ENCODE assay signal across 1 cellular context in genomic region chr1:39154553-39155361, GRCh38.
TF ChIP-seq lines count a peak whose summit lies in the region.

No MANE protein-coding gene starts in this region.

TF ChIP-seq in K562, 482 proteins besides CTCF, POLR2A, EP300 and RAD21 (continued from another document):
- TF ChIP-seq RREB1 (CRISPR knock-in tag; IDR thresholded peaks at IDR 0.05) (no peak), SRSF1 (IDR thresholded peaks at IDR 0.05; ENCODE audit: low read depth, low read length) (no peak), ZBTB49 (CRISPR knock-in tag; IDR thresholded peaks at IDR 0.05; ENCODE audit: borderline replicate concordance) (no peak), MAFG (tag; conservative IDR thresholded peaks at IDR 0.05) (peak; percentile 84), PKNOX1 (IDR thresholded peaks at IDR 0.05) (peak; percentile 73), ZNF384 (IDR thresholded peaks at IDR 0.05; ENCODE audit: low read depth, low read length) (peak; percentile 87), TCF7 (IDR thresholded peaks at IDR 0.05; ENCODE audit: borderline replicate concordance) (no peak), FOXK2 (conservative IDR thresholded peaks at IDR 0.05 in 1 of 2, IDR thresholded peaks at IDR 0.05 in 1 of 2; ENCODE audit: low read depth in 2 of 2) (0 out of 4 replicates have a peak, but pooled peaks of 1 of the 2 experiments have one; percentile 15), NR1H2 (CRISPR knock-in tag; IDR thresholded peaks at IDR 0.05) (no peak), TSC22D4 (tag; IDR thresholded peaks at IDR 0.05) (no peak), HDAC1 (IDR thresholded peaks at IDR 0.05) (0 out of 4 replicates have a peak, but pooled peaks of 1 of the 2 experiments have one; percentile 15), PBX2 (CRISPR knock-in tag; IDR thresholded peaks at IDR 0.05; ENCODE audit: low read depth) (no peak), PBX2 (tag; conservative IDR thresholded peaks at IDR 0.05; ENCODE audit: low read depth) (no peak), FOSL1 (tag; conservative IDR thresholded peaks at IDR 0.05) (peak; percentile 84), MAFK (IDR thresholded peaks at IDR 0.05; ENCODE audit: low read length) (peak; percentile 35; the same call in 1 of the 2 replicates), ZNF121 (CRISPR knock-in tag; conservative IDR thresholded peaks at IDR 0.05) (no peak), RCOR1 (IDR thresholded peaks at IDR 0.05; ENCODE audit: borderline replicate concordance in 1 of 2, low read depth in 2 of 2, low read length in 2 of 2) (peak in 1 of 2 experiments; percentile 25; a peak in 1 of 4 replicates), JUN (IDR thresholded peaks at IDR 0.05; ENCODE audit: borderline replicate concordance, low read depth, low read length) (0 out of 2 replicates have a peak, but pooled peaks have one; percentile 32), JUN (CRISPR knock-in tag; IDR thresholded peaks at IDR 0.05; ENCODE audit: borderline replicate concordance) (no peak), TEAD2 (tag; IDR thresholded peaks at IDR 0.05) (0 out of 2 replicates have a peak, but pooled peaks have one; percentile 3), ESRRA (IDR thresholded peaks at IDR 0.05; ENCODE audit: borderline replicate concordance, low read depth) (0 out of 2 replicates have a peak, but pooled peaks have one; percentile 25), ZNF655 (CRISPR knock-in tag; IDR thresholded peaks at IDR 0.05) (no peak), ZNF518B (CRISPR knock-in tag; IDR thresholded peaks at IDR 0.05) (no peak), MEIS2 (IDR thresholded peaks at IDR 0.05; ENCODE audit: partially characterized antibody) (peak; percentile 70), C11orf30 (IDR thresholded peaks at IDR 0.05; ENCODE audit: low read depth) (peak; percentile 86), NR2C2 (CRISPR knock-in tag; IDR thresholded peaks at IDR 0.05) (no peak), NR2C2 (tag; IDR thresholded peaks at IDR 0.05) (0 out of 2 replicates have a peak, but pooled peaks have one; percentile 15)
- TF ChIP-seq, protein P1, sequence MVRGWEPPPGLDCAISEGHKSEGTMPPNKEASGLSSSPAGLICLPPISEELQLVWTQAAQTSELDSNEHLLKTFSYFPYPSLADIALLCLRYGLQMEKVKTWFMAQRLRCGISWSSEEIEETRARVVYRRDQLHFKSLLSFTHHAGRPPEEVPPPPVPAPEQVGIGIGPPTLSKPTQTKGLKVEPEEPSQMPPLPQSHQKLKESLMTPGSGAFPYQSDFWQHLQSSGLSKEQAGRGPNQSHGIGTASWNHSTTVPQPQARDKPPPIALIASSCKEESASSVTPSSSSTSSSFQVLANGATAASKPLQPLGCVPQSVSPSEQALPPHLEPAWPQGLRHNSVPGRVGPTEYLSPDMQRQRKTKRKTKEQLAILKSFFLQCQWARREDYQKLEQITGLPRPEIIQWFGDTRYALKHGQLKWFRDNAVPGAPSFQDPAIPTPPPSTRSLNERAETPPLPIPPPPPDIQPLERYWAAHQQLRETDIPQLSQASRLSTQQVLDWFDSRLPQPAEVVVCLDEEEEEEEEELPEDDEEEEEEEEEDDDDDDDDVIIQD (CRISPR knock-in tag; IDR thresholded peaks at IDR 0.05): no peak
- TF ChIP-seq, protein P2, sequence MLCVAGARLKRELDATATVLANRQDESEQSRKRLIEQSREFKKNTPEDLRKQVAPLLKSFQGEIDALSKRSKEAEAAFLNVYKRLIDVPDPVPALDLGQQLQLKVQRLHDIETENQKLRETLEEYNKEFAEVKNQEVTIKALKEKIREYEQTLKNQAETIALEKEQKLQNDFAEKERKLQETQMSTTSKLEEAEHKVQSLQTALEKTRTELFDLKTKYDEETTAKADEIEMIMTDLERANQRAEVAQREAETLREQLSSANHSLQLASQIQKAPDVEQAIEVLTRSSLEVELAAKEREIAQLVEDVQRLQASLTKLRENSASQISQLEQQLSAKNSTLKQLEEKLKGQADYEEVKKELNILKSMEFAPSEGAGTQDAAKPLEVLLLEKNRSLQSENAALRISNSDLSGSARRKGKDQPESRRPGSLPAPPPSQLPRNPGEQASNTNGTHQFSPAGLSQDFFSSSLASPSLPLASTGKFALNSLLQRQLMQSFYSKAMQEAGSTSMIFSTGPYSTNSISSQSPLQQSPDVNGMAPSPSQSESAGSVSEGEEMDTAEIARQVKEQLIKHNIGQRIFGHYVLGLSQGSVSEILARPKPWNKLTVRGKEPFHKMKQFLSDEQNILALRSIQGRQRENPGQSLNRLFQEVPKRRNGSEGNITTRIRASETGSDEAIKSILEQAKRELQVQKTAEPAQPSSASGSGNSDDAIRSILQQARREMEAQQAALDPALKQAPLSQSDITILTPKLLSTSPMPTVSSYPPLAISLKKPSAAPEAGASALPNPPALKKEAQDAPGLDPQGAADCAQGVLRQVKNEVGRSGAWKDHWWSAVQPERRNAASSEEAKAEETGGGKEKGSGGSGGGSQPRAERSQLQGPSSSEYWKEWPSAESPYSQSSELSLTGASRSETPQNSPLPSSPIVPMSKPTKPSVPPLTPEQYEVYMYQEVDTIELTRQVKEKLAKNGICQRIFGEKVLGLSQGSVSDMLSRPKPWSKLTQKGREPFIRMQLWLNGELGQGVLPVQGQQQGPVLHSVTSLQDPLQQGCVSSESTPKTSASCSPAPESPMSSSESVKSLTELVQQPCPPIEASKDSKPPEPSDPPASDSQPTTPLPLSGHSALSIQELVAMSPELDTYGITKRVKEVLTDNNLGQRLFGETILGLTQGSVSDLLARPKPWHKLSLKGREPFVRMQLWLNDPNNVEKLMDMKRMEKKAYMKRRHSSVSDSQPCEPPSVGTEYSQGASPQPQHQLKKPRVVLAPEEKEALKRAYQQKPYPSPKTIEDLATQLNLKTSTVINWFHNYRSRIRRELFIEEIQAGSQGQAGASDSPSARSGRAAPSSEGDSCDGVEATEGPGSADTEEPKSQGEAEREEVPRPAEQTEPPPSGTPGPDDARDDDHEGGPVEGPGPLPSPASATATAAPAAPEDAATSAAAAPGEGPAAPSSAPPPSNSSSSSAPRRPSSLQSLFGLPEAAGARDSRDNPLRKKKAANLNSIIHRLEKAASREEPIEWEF (CRISPR knock-in tag; IDR thresholded peaks at IDR 0.05): no peak
TF ChIP-seq in K562: peak in this region for 25.
